Comparison of ENCODE assay signal across 16 cellular contexts in the genomic region with DNA sequence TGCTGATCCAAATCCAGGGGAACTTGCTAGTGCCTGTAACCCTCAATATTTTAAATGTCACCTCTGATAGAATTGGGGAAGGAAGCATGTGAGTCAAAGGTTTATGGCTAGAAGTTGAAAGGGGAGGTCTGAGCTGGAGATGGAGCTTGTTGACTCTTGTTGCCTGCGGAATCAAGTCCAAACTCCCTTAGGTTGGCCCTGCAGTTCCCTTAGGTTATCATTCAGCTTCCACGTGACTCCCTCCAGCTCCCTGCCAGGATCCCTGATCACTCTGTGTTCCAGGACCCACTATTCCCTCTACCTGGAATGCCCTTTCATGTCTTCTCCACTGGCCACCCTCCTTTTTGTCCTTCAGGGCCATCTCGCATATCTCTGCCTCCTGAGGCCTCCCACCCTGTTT. TPM values are rescaled to one million over a fixed set of nuclear protein-coding genes. Genes with fewer than 3 reads are reported as not detected.
"Had no signal": no experiment of that assay in that cellular context is flagged by ENCODE, and none has a peak within 500 bp of the region (broad histone marks: within the 10 kb centered on the region; RNA-seq: fewer than 3 reads in every experiment).

No MANE protein-coding gene starts in this region.

- FAIRE-seq: endometrium had no signal

- H3K36me3 ChIP-seq: esophagus muscularis mucosa, gastroesophageal sphincter, neutrophil, sigmoid colon, upper lobe of left lung, uterus had no signal

- H3K27ac ChIP-seq: esophagus muscularis mucosa, gastroesophageal sphincter, neutrophil, sigmoid colon, skin epidermis, upper lobe of left lung, uterus had no signal

- H3K4me3 ChIP-seq: esophagus muscularis mucosa, gastroesophageal sphincter, sigmoid colon, skin epidermis, upper lobe of left lung, uterus had no signal

- H3K36me3 Mint-ChIP-seq: immature natural killer cell; naive thymus-derived CD4-positive, alpha-beta T cell had no signal

- H3K4me3 Mint-ChIP-seq: immature natural killer cell; naive thymus-derived CD4-positive, alpha-beta T cell; nephron progenitor cell had no signal

- H3K9me3 ChIP-seq: gastroesophageal sphincter, neutrophil, upper lobe of left lung, uterus had no signal

- H3K4me1 Mint-ChIP-seq: immature natural killer cell; naive thymus-derived CD4-positive, alpha-beta T cell had no signal

- H3K4me1 ChIP-seq: gastroesophageal sphincter, sigmoid colon, upper lobe of left lung, uterus had no signal

- ATAC-seq: gastroesophageal sphincter; left colon; naive thymus-derived CD4-positive, alpha-beta T cell had no signal

- H3K9me3 Mint-ChIP-seq: immature natural killer cell, nephron progenitor cell had no signal

- H3K27ac Mint-ChIP-seq: nephron progenitor cell had no signal

- DNase-seq: effector memory CD4-positive, alpha-beta T cell; glutamatergic neuron; immature natural killer cell; left colon; naive thymus-derived CD4-positive, alpha-beta T cell; nephron progenitor cell; sigmoid colon; stimulated activated CD4-positive, alpha-beta T cell treated with anti-CD3 and anti-CD28 coated beads, Interleukin-12 subunit alpha, Interleukin-12 subunit beta, amount 100 ng/mL, for 4 hours; stimulated activated naive CD4-positive, alpha-beta T cell; upper lobe of left lung; uterus had no signal

- H3K27me3 ChIP-seq: esophagus muscularis mucosa, gastroesophageal sphincter, neutrophil, sigmoid colon, upper lobe of left lung, uterus had no signal

RNA-seq across cellular contexts. Expression of gene KCNE3, which starts 52.4 kb away (rescaled TPM):
- polyA plus RNA-seq: naive thymus-derived CD4-positive, alpha-beta T cell had no signal
